ENCODE assay signal across 8 cellular contexts in the genomic region with DNA sequence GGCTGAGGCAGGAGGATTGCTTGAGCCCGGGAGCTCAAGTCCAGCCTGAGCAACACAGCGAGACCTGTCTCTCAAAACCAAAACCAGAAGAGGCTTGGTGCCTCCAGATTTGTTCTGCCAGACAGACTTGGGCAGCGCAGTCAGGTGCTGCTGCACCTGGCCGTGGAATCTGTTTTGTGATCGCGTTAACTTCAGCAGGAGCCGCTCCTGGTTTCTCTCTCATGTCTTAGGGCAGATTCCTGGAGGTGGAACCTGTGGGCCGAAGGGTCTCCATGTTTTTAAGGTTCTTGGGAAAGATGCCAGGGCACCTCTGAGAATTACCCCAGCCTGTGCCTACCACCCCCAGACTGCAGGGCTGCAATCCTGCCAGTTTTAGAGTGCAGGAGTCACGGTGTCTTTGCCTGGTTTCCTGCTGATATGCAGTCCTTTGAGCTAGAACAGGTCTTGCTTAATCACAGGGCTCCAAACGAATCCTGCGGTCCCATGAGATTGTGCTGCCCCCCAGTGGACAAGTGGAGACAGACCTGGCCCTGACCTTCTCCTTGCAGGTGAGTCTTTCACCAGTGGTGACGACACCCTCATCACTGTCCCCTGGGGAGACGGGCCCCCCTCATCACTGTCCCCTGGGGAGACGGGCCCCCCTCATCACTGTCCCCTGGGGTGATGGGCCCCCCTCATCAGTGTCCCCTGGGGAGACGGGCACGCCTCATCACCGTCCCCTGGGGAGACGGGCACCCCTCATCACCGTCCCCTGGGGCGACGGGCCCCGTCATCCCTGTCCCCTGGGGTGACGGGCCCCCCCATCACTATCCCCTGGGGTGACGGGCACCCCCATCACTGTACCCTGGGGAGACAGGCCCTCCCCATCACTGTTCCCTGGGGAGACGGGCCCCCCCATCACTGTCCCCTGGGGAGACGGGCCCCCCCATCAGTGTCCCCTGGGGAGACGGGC. TPM values are rescaled to one million over a fixed set of nuclear protein-coding genes. Genes with fewer than 3 reads are reported as not detected.
DNase-seq lines count a peak whose midpoint lies in the region; ATAC-seq and TF ChIP-seq lines count a peak whose summit lies in the region.

No MANE protein-coding gene starts in this region.

- CTCF ChIA-PET in CD4-positive, alpha-beta T cell (lab: Charles Lee), result interaction anchor here (0.6 to 1.7 kb wide), 12 partner anchors 9 to 265 kb away, joined by 3 to 7 read pairs (median 4); a partner anchor contains a TSS

- H3K36me3 Mint-ChIP-seq in CD4-positive, alpha-beta T cell (ENCODE audit: low read depth), result peaks cover 8% of the 10 kb centered on the region

- peak; percentile 100 for ATAC-seq in CD4-positive, alpha-beta T cell (ENCODE audit: poor library complexity)
- ATAC-seq in heart right ventricle, result peak; percentile 79 to 94 (median 89)
- ATAC-seq in aorta (ENCODE audit: low FRiP score), result peak; percentile 82

- H3K9me3 ChIP-seq in CD4-positive, alpha-beta T cell (ENCODE audit: control insufficient read depth, low read length), result no peaks in the 10 kb centered on the region
- H3K9me3 ChIP-seq in GM23248 (ENCODE audit: low read depth), result no peaks in the 10 kb centered on the region
- no peaks in the 10 kb centered on the region for H3K9me3 ChIP-seq in adipocyte (ENCODE audit: control insufficient read depth, low read length)
- no peaks in the 10 kb centered on the region for H3K9me3 ChIP-seq in heart right ventricle
- H3K9me3 ChIP-seq in aorta (ENCODE audit: control insufficient read depth, low read length), result no peaks in the 10 kb centered on the region

- no peak overlapping the region for H3K4me3 Mint-ChIP-seq in CD4-positive, alpha-beta T cell

- H3K27ac ChIP-seq in CD4-positive, alpha-beta T cell (ENCODE audit: low read depth, low read length), result no peak overlapping the region
- H3K27ac ChIP-seq in GM23248, result no peak overlapping the region
- H3K27ac ChIP-seq in heart right ventricle, result peak overlapping the region in 5 of 10 donors; percentile 4 to 58 (median 30)
- H3K27ac ChIP-seq in aorta (ENCODE audit: low read depth in 1 of 2, low read length in 2 of 2), result no peak overlapping the region

- no peak overlapping the region for H2AFZ ChIP-seq in GM23248

- H3K4me1 ChIP-seq in GM23248 (ENCODE audit: insufficient read depth), result no peaks in the 10 kb centered on the region
- H3K4me1 ChIP-seq in adipocyte (ENCODE audit: control insufficient read depth, insufficient read depth, low read length), result peaks cover 4% of the 10 kb centered on the region
- peaks cover 0 to 14% (median 6%) of the 10 kb centered on the region in 9 donors for H3K4me1 ChIP-seq in heart right ventricle
- H3K4me1 ChIP-seq in aorta (ENCODE audit: control insufficient read depth in 1 of 2, insufficient read depth in 2 of 2, low read length in 2 of 2), result no peaks in the 10 kb centered on the region

- intact Hi-C loops in CD4-positive, alpha-beta T cell (cut with DNase I, micrococcal nuclease), result loop anchor here (1.0 to 5.0 kb wide), 9 partner anchors 50 to 455 kb away; a partner anchor contains a TSS
- intact Hi-C loops in heart right ventricle (cut with DNase I) (loop anchor here in 9 of 10 donors (1.0 to 10.0 kb wide), 12 partner anchors 35 to 377 kb away; a partner anchor contains a TSS), aorta (cut with DNase I) (loop anchor here (2.0 to 5.0 kb wide), 3 partner anchors 149 to 261 kb away; no protein-coding TSS in a partner anchor)

- H4K20me1 ChIP-seq in GM23248 (ENCODE audit: insufficient read depth), result 0 out of 2 replicates have a peak, but pooled peaks cover 5% of the 10 kb centered on the region

- in situ Hi-C loops in GM23248 (cut with MboI), result no loop called here

- H3K4me1 Mint-ChIP-seq in CD4-positive, alpha-beta T cell (ENCODE audit: low read depth), result peaks cover 4% of the 10 kb centered on the region

- no peaks in the 10 kb centered on the region for H3K27me3 ChIP-seq in CD4-positive, alpha-beta T cell (ENCODE audit: control insufficient read depth, insufficient read depth, low read length)
- H3K27me3 ChIP-seq in GM23248 (replicated peaks; ENCODE audit: insufficient read depth) (no peaks in the 10 kb centered on the region), adipocyte (replicated peaks; ENCODE audit: control insufficient read depth, insufficient read depth, low read length) (no peaks in the 10 kb centered on the region), heart right ventricle (no peaks in the 10 kb centered on the region), aorta (ENCODE audit: control insufficient read depth in 1 of 2, insufficient read depth in 2 of 2, low read length in 1 of 2) (no peaks in the 10 kb centered on the region)

- TF ChIP-seq CTCF in CD4-positive, alpha-beta T cell (IDR thresholded peaks at IDR 0.05), result peak; percentile 74
- TF ChIP-seq CTCF in heart right ventricle (IDR thresholded peaks at IDR 0.05), result peak; percentile 74 to 89 (median 86)

- H3K9me2 ChIP-seq in GM23248 (ENCODE audit: insufficient read depth), result no peaks in the 10 kb centered on the region

- no peak overlapping the region for H3K4me2 ChIP-seq in GM23248 (ENCODE audit: unreplicated experiment)

- H3K79me2 ChIP-seq in GM23248 (ENCODE audit: insufficient read depth), result no peaks in the 10 kb centered on the region

- no peak overlapping the region for H3K9ac ChIP-seq in GM23248
- H3K9ac ChIP-seq in adipocyte (ENCODE audit: low read length), result no peak overlapping the region

- 0 out of 2 replicates have a peak, but pooled peaks cover 4% of the 10 kb centered on the region for H3F3A ChIP-seq in GM23248 (ENCODE audit: insufficient read depth)

- H3K4me3 ChIP-seq in GM23248, result no peak overlapping the region
- no peak overlapping the region for H3K4me3 ChIP-seq in adipocyte (ENCODE audit: low read length)
- H3K4me3 ChIP-seq in heart right ventricle, result no peak overlapping the region
- H3K4me3 ChIP-seq in aorta (ENCODE audit: low read length in 2 of 2), result no peak overlapping the region

- no peaks in the 10 kb centered on the region for H3K27me3 Mint-ChIP-seq in CD4-positive, alpha-beta T cell

- H3K27ac Mint-ChIP-seq in CD4-positive, alpha-beta T cell, result no peak overlapping the region

- WGBS in GM23248 (ENCODE audit: low coverage in 1 of 2, low lambda C conversion rate in 2 of 2, missing lambda C conversion rate in 2 of 2), 2 experiments, result 60% methylated on average over 13 to 26 of the region's 27 CpGs
- WGBS in heart right ventricle, 2 donors, result 65 to 66% methylated on average over 27 of the region's 27 CpGs
- 55 to 61% methylated on average over 16 to 27 of the region's 27 CpGs for WGBS in aorta, 2 donors

- POLR2A ChIA-PET in CD4-positive, alpha-beta T cell (lab: Charles Lee), result interaction anchor here (1.0 to 1.4 kb wide), 3 partner anchors 38 to 262 kb away, joined by 3 to 5 read pairs (median 3); a partner anchor contains a TSS

- H3K36me3 ChIP-seq in GM23248 (ENCODE audit: low read depth) (no peaks in the 10 kb centered on the region), adipocyte (ENCODE audit: control insufficient read depth, insufficient read depth, low read length, severe bottlenecking) (peaks cover 14% of the 10 kb centered on the region), heart right ventricle (peaks cover 0 to 57% (median 7%) of the 10 kb centered on the region in 9 donors), aorta (ENCODE audit: control insufficient read depth in 1 of 2, insufficient read depth in 2 of 2, low read length in 1 of 2) (no peaks in the 10 kb centered on the region)

- peak; percentile 80 to 89 (median 85) for DNase-seq in CD4-positive, alpha-beta T cell
- DNase-seq in GM23248 (peak; percentile 91), NCI-H146 treated with DMSO at 0.1 percent for 48 hours (lab: John Stamatoyannopoulos, UW; ENCODE audit: unreplicated experiment) (peak; percentile 87), T follicular helper cell (ENCODE audit: low read depth) (peak; percentile 81), adipocyte (ENCODE audit: low read depth) (peak; percentile 93), heart right ventricle (peak; percentile 78 to 84), putamen (ENCODE audit: low spot score) (peak; percentile 84), aorta (peak; percentile 84 to 92)

- H3K9me3 Mint-ChIP-seq in CD4-positive, alpha-beta T cell, result no peaks in the 10 kb centered on the region

RNA-seq across cellular contexts. Expression of a gene that starts 37.6 kb away (rescaled TPM):
- total RNA-seq in CD4-positive, alpha-beta T cell, result 10 to 100 TPM; 57.7 to 61.5 TPM
- total RNA-seq in GM23248 (2014; rRNA removed; shearing (Covaris generic)), result 36.7 and 39.7 TPM in 2 replicates
- 9.9 and 10.0 TPM in 2 replicates for polyA plus RNA-seq in GM23248 (2016; fragmentation: Nextera tagmentation; extraction: Ambion mirVana)
- total RNA-seq in heart right ventricle, result 10 to 100 TPM; 41.8 to 78.9 (median 54.6) TPM
- 100 to 1,000 TPM in 1 of 2 donors, 10 to 100 TPM in 1; 42.9 to 123 TPM for polyA plus RNA-seq in heart right ventricle
- total RNA-seq in aorta, result 10 to 100 TPM; 71.3 to 98.5 TPM
- 100 to 1,000 TPM in 1 of 2 donors, 10 to 100 TPM in 1; 17.2 to 140 TPM for polyA plus RNA-seq in aorta

RNA-seq across cellular contexts. Expression of a gene that starts 46.1 kb away (rescaled TPM):
- 1 to 10 TPM; 1.3 to 2.8 TPM for total RNA-seq in CD4-positive, alpha-beta T cell
- total RNA-seq in GM23248 (2014; rRNA removed; shearing (Covaris generic)), result 0.13 and 0.43 TPM in 2 replicates
- polyA plus RNA-seq in GM23248 (2016; fragmentation: Nextera tagmentation; extraction: Ambion mirVana) (0.27 and 0.46 TPM in 2 replicates), heart right ventricle (under 1 TPM; 0.07 to 0.22 TPM), aorta (under 1 TPM; 0.18 to 0.38 TPM)
- total RNA-seq in heart right ventricle (1 to 10 TPM in 4 of 10 donors, under 1 TPM in 4, not detected in 2; 0.42 to 2.0 (median 1.00) TPM), aorta (1 to 10 TPM; 1.2 to 2.1 TPM)

RNA-seq across cellular contexts. Expression of a gene that starts 51.4 kb away (rescaled TPM):
- total RNA-seq in CD4-positive, alpha-beta T cell, result 10 to 100 TPM; 77.4 to 77.7 TPM
- total RNA-seq in GM23248 (2014; rRNA removed; shearing (Covaris generic)), result 27.0 and 47.8 TPM in 2 replicates
- polyA plus RNA-seq in GM23248 (2016; fragmentation: Nextera tagmentation; extraction: Ambion mirVana) (10.5 and 11.0 TPM in 2 replicates), heart right ventricle (10 to 100 TPM; 12.9 to 30.8 TPM), aorta (10 to 100 TPM in 1 of 2 donors, 1 to 10 TPM in 1; 7.1 to 34.1 TPM)
- total RNA-seq in heart right ventricle (10 to 100 TPM; 12.7 to 18.9 (median 16.2) TPM), aorta (10 to 100 TPM; 25.2 to 44.3 TPM)
